ENCODE assay signal across 7 cellular contexts in genomic region chr16:3282103-3282746, GRCh38. TPM values are rescaled to one million over a fixed set of nuclear protein-coding genes. Genes with fewer than 3 reads are reported as not detected.
DNase-seq lines count a peak whose midpoint lies in the region; ATAC-seq, FAIRE-seq and TF ChIP-seq lines count a peak whose summit lies in the region.

No MANE protein-coding gene starts in this region.

- peaks cover 16% of the 10 kb centered on the region; the same call in 1 of the 2 replicates for H4K20me1 ChIP-seq in GM23338 (replicated peaks; ENCODE audit: insufficient read depth)

- H3K27me3 Mint-ChIP-seq in GM23338 (ENCODE audit: insufficient read depth, low read depth, poor library complexity) (peaks cover 17% of the 10 kb centered on the region), endothelial cell (ENCODE audit: unreplicated experiment) (peaks cover 24% of the 10 kb centered on the region), naive B cell (no peaks in the 10 kb centered on the region)

- FAIRE-seq in GM12892 (lab: Jason Lieb, UNC): peak; percentile 66

- ATAC-seq in GM23338: peak; percentile 78
- ATAC-seq in naive B cell (ENCODE audit: low read depth in 2 of 2): peak; percentile 7 to 13

- no peak for TF ChIP-seq POLR2A in GM12892 (IDR thresholded peaks at IDR 0.05; ENCODE audit: low read depth, low read length)

- H3K4me3 Mint-ChIP-seq in GM23338 (peak overlapping the region; percentile 99), endothelial cell (ENCODE audit: unreplicated experiment) (peak overlapping the region; percentile 94), naive B cell (peak overlapping the region; percentile 88 to 98 (median 96))

- peaks cover 36% of the 10 kb centered on the region for H3K36me3 Mint-ChIP-seq in GM23338 (ENCODE audit: low read depth)
- peaks cover 24% of the 10 kb centered on the region for H3K36me3 Mint-ChIP-seq in endothelial cell (ENCODE audit: low read depth, unreplicated experiment)
- peaks cover 0 to 4% of the 10 kb centered on the region in 2 donors for H3K36me3 Mint-ChIP-seq in naive B cell

- H3K4me3 ChIP-seq in GM23338: peak overlapping the region; percentile 98

- H3K4me1 Mint-ChIP-seq in GM23338: peaks cover 18% of the 10 kb centered on the region
- peaks cover 15% of the 10 kb centered on the region for H3K4me1 Mint-ChIP-seq in endothelial cell (ENCODE audit: unreplicated experiment)
- peaks cover 29 to 43% (median 32%) of the 10 kb centered on the region in 3 donors for H3K4me1 Mint-ChIP-seq in naive B cell

- peaks cover 37% of the 10 kb centered on the region for H3K79me2 ChIP-seq in GM23338 (replicated peaks; ENCODE audit: insufficient read depth)

- DNase-seq in GM12892 (ENCODE audit: insufficient read length) (no peak), GM23338 (ENCODE audit: low spot score) (peak; percentile 87), KG1 (lab: John Stamatoyannopoulos, UW) (peak; percentile 79), SK-N-DZ (ENCODE audit: low spot score) (peak; percentile 88), endothelial cell (ENCODE audit: low spot score) (peak; percentile 60), naive B cell (no peak), medulla oblongata (ENCODE audit: extremely low spot score) (no peak)

- H3K27me3 ChIP-seq in GM23338 (ENCODE audit: insufficient read depth): 0 out of 2 replicates have a peak, but pooled peaks cover 10% of the 10 kb centered on the region

- H3K4me1 ChIP-seq in GM23338 (ENCODE audit: insufficient read depth): peaks cover 24% of the 10 kb centered on the region

- H2AFZ ChIP-seq in GM23338: peak overlapping the region; percentile 73

- H3F3A ChIP-seq in GM23338 (replicated peaks; ENCODE audit: low read depth): no peaks in the 10 kb centered on the region

- H3K27ac ChIP-seq in GM23338 (ENCODE audit: low read depth): peak overlapping the region; percentile 94

- peak overlapping the region; percentile 99 for H3K4me2 ChIP-seq in GM23338

- no peaks in the 10 kb centered on the region for H3K9me2 ChIP-seq in GM23338 (ENCODE audit: insufficient read depth)

- H3K9me3 Mint-ChIP-seq in GM23338 (peaks cover 22% of the 10 kb centered on the region), endothelial cell (ENCODE audit: unreplicated experiment) (peaks cover 5% of the 10 kb centered on the region), naive B cell (peaks cover 0 to 2% (median 0%) of the 10 kb centered on the region in 7 donors)

- peak in 1 of 2 experiments; percentile 19; a peak in 2 of 4 replicates for TF ChIP-seq CTCF in GM23338 (conservative IDR thresholded peaks at IDR 0.05; ENCODE audit: low read depth in 2 of 2)
- TF ChIP-seq CTCF in endothelial cell (IDR thresholded peaks at IDR 0.05; ENCODE audit: unreplicated experiment): no peak

- H3K36me3 ChIP-seq in GM23338 (ENCODE audit: insufficient read depth): peaks cover 10% of the 10 kb centered on the region; the same call in 1 of the 2 replicates

- H3K27ac Mint-ChIP-seq in GM23338 (peak overlapping the region; percentile 98), endothelial cell (ENCODE audit: unreplicated experiment) (peak overlapping the region; percentile 90), naive B cell (peak overlapping the region in 5 of 6 donors; percentile 73 to 99 (median 98))

TF ChIP-seq in GM23338, 12 proteins besides CTCF, POLR2A, EP300 and RAD21 (continues in another document):
- TF ChIP-seq JUNB (IDR thresholded peaks at IDR 0.05; ENCODE audit: unreplicated experiment): no peak

RNA-seq across cellular contexts. Expression of gene ZNF263, which starts 1.1 kb away (rescaled TPM):
- 22.4 TPM for polyA plus RNA-seq in GM12892 (2012; ENCODE audit: missing spikeins)
- 53.6 and 66.9 TPM in 2 replicates for total RNA-seq in GM23338 (2014; rRNA removed; shearing (Covaris generic))
- polyA plus RNA-seq in GM23338 (2016; fragmentation: Nextera tagmentation; extraction: Ambion mirVana) (9.2 and 9.7 TPM in 2 replicates), naive B cell (ENCODE audit: low read depth in 6 of 6) (10 to 100 TPM; 39.8 to 65.5 (median 51.6) TPM)
- 84.0 and 94.6 TPM in 2 replicates for polyA plus RNA-seq in SK-N-DZ (2014; cell fraction: cytosol; rRNA removed)
- 95.6 and 96.7 TPM in 2 replicates for polyA plus RNA-seq in SK-N-DZ (2014; cell fraction: nucleus; rRNA removed)
- 43.7 TPM for total RNA-seq in endothelial cell (ENCODE audit: unreplicated experiment)

RNA-seq across cellular contexts. Expression of gene TIGD7, which starts 23.0 kb away (rescaled TPM):
- 2.0 TPM for polyA plus RNA-seq in GM12892 (2012; ENCODE audit: missing spikeins)
- total RNA-seq in GM23338 (2014; rRNA removed; shearing (Covaris generic)): 8.0 and 8.5 TPM in 2 replicates
- polyA plus RNA-seq in GM23338 (2016; fragmentation: Nextera tagmentation; extraction: Ambion mirVana) (3.9 and 4.1 TPM in 2 replicates), naive B cell (ENCODE audit: low read depth in 6 of 6) (1 to 10 TPM in 5 of 6 donors, under 1 TPM in 1; 0.52 to 9.7 (median 6.0) TPM)
- 9.6 and 10.4 TPM in 2 replicates for polyA plus RNA-seq in SK-N-DZ (2014; cell fraction: cytosol; rRNA removed)
- 7.1 and 7.9 TPM in 2 replicates for polyA plus RNA-seq in SK-N-DZ (2014; cell fraction: nucleus; rRNA removed)
- total RNA-seq in endothelial cell (ENCODE audit: unreplicated experiment): 2.6 TPM

RNA-seq across cellular contexts. Expression of gene ZNF75A, which starts 23.1 kb away (rescaled TPM):
- 11.2 TPM for polyA plus RNA-seq in GM12892 (2012; ENCODE audit: missing spikeins)
- 31.3 and 36.9 TPM in 2 replicates for total RNA-seq in GM23338 (2014; rRNA removed; shearing (Covaris generic))
- polyA plus RNA-seq in GM23338 (2016; fragmentation: Nextera tagmentation; extraction: Ambion mirVana) (24.3 and 29.6 TPM in 2 replicates), naive B cell (ENCODE audit: low read depth in 6 of 6) (10 to 100 TPM; 22.4 to 59.6 (median 30.6) TPM)
- polyA plus RNA-seq in SK-N-DZ (2014; cell fraction: cytosol; rRNA removed): 30.6 and 35.1 TPM in 2 replicates
- 34.6 and 41.7 TPM in 2 replicates for polyA plus RNA-seq in SK-N-DZ (2014; cell fraction: nucleus; rRNA removed)
- 27.0 TPM for total RNA-seq in endothelial cell (ENCODE audit: unreplicated experiment)

RNA-seq across cellular contexts. Expression of gene MEFV, which starts 25.8 kb away (rescaled TPM):
- polyA plus RNA-seq in GM12892 (2012; ENCODE audit: missing spikeins): 0.51 TPM
- total RNA-seq in GM23338 (2014; rRNA removed; shearing (Covaris generic)): 0.07 and 0.19 TPM in 2 replicates
- polyA plus RNA-seq in GM23338 (2016; fragmentation: Nextera tagmentation; extraction: Ambion mirVana): not detected in 2 replicates
- polyA plus RNA-seq in SK-N-DZ (2014; cell fraction: cytosol; rRNA removed): not detected in 2 replicates
- not detected in 2 replicates for polyA plus RNA-seq in SK-N-DZ (2014; cell fraction: nucleus; rRNA removed)
- not detected for total RNA-seq in endothelial cell (ENCODE audit: unreplicated experiment)
- polyA plus RNA-seq in naive B cell (ENCODE audit: low read depth in 6 of 6): under 1 TPM in 1 of 6 donors, not detected in 5; 0.25 TPM

RNA-seq across cellular contexts. Expression of gene ZNF200, which starts 47.3 kb away (rescaled TPM):
- polyA plus RNA-seq in GM12892 (2012; ENCODE audit: missing spikeins): 5.2 TPM
- 9.7 and 12.5 TPM in 2 replicates for total RNA-seq in GM23338 (2014; rRNA removed; shearing (Covaris generic))
- 8.0 and 9.2 TPM in 2 replicates for polyA plus RNA-seq in GM23338 (2016; fragmentation: Nextera tagmentation; extraction: Ambion mirVana)
- polyA plus RNA-seq in SK-N-DZ (2014; cell fraction: cytosol; rRNA removed): 9.5 and 12.0 TPM in 2 replicates
- 9.0 and 10.5 TPM in 2 replicates for polyA plus RNA-seq in SK-N-DZ (2014; cell fraction: nucleus; rRNA removed)
- total RNA-seq in endothelial cell (ENCODE audit: unreplicated experiment): 13.4 TPM
- polyA plus RNA-seq in naive B cell (ENCODE audit: low read depth in 6 of 6): 10 to 100 TPM in 4 of 6 donors, 1 to 10 TPM in 2; 5.4 to 13.8 (median 11.0) TPM

Comparison
In these comparisons a context has a peak if more than half of its experiments do, and no peak if none do; other contexts are left out.
1. DNase-seq: peak in GM23338 (single experiment), KG1 (single experiment), SK-N-DZ (single experiment) and endothelial cell (single experiment); none in GM12892 (single experiment), naive B cell (single experiment) and medulla oblongata (single experiment).
2. Peak in every context shown above with its lines, with median percentiles within 50 percentile points of each other: H3K27ac Mint-ChIP-seq and H3K4me3 Mint-ChIP-seq.